7 cellular contexts compared by ENCODE assay signal in the genomic region with DNA sequence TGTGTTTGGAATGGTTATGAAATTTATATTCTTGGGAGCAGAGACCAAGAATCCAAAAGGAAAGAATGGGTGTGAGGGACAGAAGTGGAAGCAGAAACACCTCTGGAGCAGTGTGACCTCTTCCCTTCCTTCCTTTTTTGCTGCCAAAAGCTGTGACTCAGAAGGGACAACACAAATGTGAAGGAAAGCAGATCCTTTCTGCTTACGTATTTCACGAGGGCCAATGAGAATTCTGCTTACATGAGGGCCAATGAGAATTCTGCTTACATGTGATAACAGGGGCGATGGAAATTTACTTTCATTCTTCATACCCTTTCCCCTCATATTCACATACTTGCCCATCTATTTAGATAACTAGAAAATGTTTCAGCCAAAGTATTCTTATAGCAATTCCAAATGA.
DNase-seq lines count a peak whose midpoint lies in the region; ATAC-seq lines count a peak whose summit lies in the region.

No MANE protein-coding gene starts in this region.

- no peak overlapping the region for H3K4me3 ChIP-seq in SJCRH30

- intact Hi-C loops in left cardiac atrium (cut with DNase I) = no loop called here

- no peak overlapping the region for H3K27ac Mint-ChIP-seq in T-helper 2 cell treated with Interferon-gamma antibody and Interleukin-4, amounts not matched to agents 5 μg/mL and 100 μg/mL, for 36 hours
- no peak overlapping the region for H3K27ac Mint-ChIP-seq in stimulated activated naive B cell treated with anti-CD40 and anti-IgM and Interleukin-4, amounts not matched to agents 10 μg/mL and 1 μg/mL and 100 μg/mL, for 72 hours

- no peak overlapping the region for H3K4me3 Mint-ChIP-seq in T-helper 2 cell treated with Interferon-gamma antibody and Interleukin-4, amounts not matched to agents 5 μg/mL and 100 μg/mL, for 36 hours
- no peak overlapping the region for H3K4me3 Mint-ChIP-seq in stimulated activated naive B cell treated with anti-CD40 and anti-IgM and Interleukin-4, amounts not matched to agents 10 μg/mL and 1 μg/mL and 100 μg/mL, for 72 hours

- no peaks in the 10 kb centered on the region for H3K9me3 ChIP-seq in SJCRH30 (replicated peaks)

- no peaks in the 10 kb centered on the region for H3K9me3 Mint-ChIP-seq in T-helper 2 cell treated with Interferon-gamma antibody and Interleukin-4, amounts not matched to agents 5 μg/mL and 100 μg/mL, for 36 hours
- peaks cover 3 to 4% of the 10 kb centered on the region in 2 donors for H3K9me3 Mint-ChIP-seq in stimulated activated naive B cell treated with anti-CD40 and anti-IgM and Interleukin-4, amounts not matched to agents 10 μg/mL and 1 μg/mL and 100 μg/mL, for 72 hours

- no peaks in the 10 kb centered on the region for H3K27me3 Mint-ChIP-seq in T-helper 2 cell treated with Interferon-gamma antibody and Interleukin-4, amounts not matched to agents 5 μg/mL and 100 μg/mL, for 36 hours (ENCODE audit: low read depth)
- no peaks in the 10 kb centered on the region for H3K27me3 Mint-ChIP-seq in stimulated activated naive B cell treated with anti-CD40 and anti-IgM and Interleukin-4, amounts not matched to agents 10 μg/mL and 1 μg/mL and 100 μg/mL, for 72 hours

- H3K27ac ChIP-seq in SJCRH30 = no peak overlapping the region

- H3K27me3 ChIP-seq in SJCRH30 = no peaks in the 10 kb centered on the region

- DNase-seq in GOT3 (lab: John Stamatoyannopoulos, UW) = peak; percentile 6
- DNase-seq in SJCRH30 = peak; percentile 24 to 72
- peak; percentile 25 for DNase-seq in left cardiac atrium
- DNase-seq in stromal cell of bone marrow (ENCODE audit: low read depth) = peak; percentile 84
- no peak for DNase-seq in T-helper 2 cell treated with Interferon-gamma antibody and Interleukin-4, amounts not matched to agents 5 μg/mL and 100 μg/mL, for 36 hours (ENCODE audit: low spot score)
- no peak for DNase-seq in stimulated activated naive B cell treated with anti-CD40 and anti-IgM and Interleukin-4, amounts not matched to agents 10 μg/mL and 1 μg/mL and 100 μg/mL, for 72 hours
- no peak for DNase-seq in NCI-H2081 treated with DMSO at 0.1 percent for 48 hours (lab: John Stamatoyannopoulos, UW)

- no peaks in the 10 kb centered on the region for H3K4me1 Mint-ChIP-seq in T-helper 2 cell treated with Interferon-gamma antibody and Interleukin-4, amounts not matched to agents 5 μg/mL and 100 μg/mL, for 36 hours (ENCODE audit: low read depth)
- no peaks in the 10 kb centered on the region for H3K4me1 Mint-ChIP-seq in stimulated activated naive B cell treated with anti-CD40 and anti-IgM and Interleukin-4, amounts not matched to agents 10 μg/mL and 1 μg/mL and 100 μg/mL, for 72 hours

- no peaks in the 10 kb centered on the region for H3K36me3 ChIP-seq in SJCRH30

- ATAC-seq in left cardiac atrium = peak; percentile 86 to 90
- ATAC-seq in stimulated activated naive B cell treated with anti-CD40 and anti-IgM and Interleukin-4, amounts not matched to agents 10 μg/mL and 1 μg/mL and 100 μg/mL, for 72 hours (replicated peaks) = no peak

- 0 out of 2 replicates have a peak, but pooled peaks cover 3% of the 10 kb centered on the region for H3K4me1 ChIP-seq in SJCRH30

- no peaks in the 10 kb centered on the region for H3K36me3 Mint-ChIP-seq in T-helper 2 cell treated with Interferon-gamma antibody and Interleukin-4, amounts not matched to agents 5 μg/mL and 100 μg/mL, for 36 hours (ENCODE audit: low read depth)
- H3K36me3 Mint-ChIP-seq in stimulated activated naive B cell treated with anti-CD40 and anti-IgM and Interleukin-4, amounts not matched to agents 10 μg/mL and 1 μg/mL and 100 μg/mL, for 72 hours = no peaks in the 10 kb centered on the region

Comparison
In these comparisons a context has a peak if more than half of its experiments do, and no peak if none do; other contexts are left out.
1. DNase-seq: peak in GOT3 (single experiment), SJCRH30 (2 of 2), left cardiac atrium (single experiment) and stromal cell of bone marrow (single experiment); none in T-helper 2 cell treated with Interferon-gamma antibody and Interleukin-4, amounts not matched to agents 5 μg/mL and 100 μg/mL, for 36 hours (single experiment), stimulated activated naive B cell treated with anti-CD40 and anti-IgM and Interleukin-4, amounts not matched to agents 10 μg/mL and 1 μg/mL and 100 μg/mL, for 72 hours (single experiment) and NCI-H2081 treated with DMSO at 0.1 percent for 48 hours (single experiment).
2. ATAC-seq: peak in left cardiac atrium (2 of 2); none in stimulated activated naive B cell treated with anti-CD40 and anti-IgM and Interleukin-4, amounts not matched to agents 10 μg/mL and 1 μg/mL and 100 μg/mL, for 72 hours (0 of 2).